Comparison of ENCODE assay signal across 30 cellular contexts in the genomic region with DNA sequence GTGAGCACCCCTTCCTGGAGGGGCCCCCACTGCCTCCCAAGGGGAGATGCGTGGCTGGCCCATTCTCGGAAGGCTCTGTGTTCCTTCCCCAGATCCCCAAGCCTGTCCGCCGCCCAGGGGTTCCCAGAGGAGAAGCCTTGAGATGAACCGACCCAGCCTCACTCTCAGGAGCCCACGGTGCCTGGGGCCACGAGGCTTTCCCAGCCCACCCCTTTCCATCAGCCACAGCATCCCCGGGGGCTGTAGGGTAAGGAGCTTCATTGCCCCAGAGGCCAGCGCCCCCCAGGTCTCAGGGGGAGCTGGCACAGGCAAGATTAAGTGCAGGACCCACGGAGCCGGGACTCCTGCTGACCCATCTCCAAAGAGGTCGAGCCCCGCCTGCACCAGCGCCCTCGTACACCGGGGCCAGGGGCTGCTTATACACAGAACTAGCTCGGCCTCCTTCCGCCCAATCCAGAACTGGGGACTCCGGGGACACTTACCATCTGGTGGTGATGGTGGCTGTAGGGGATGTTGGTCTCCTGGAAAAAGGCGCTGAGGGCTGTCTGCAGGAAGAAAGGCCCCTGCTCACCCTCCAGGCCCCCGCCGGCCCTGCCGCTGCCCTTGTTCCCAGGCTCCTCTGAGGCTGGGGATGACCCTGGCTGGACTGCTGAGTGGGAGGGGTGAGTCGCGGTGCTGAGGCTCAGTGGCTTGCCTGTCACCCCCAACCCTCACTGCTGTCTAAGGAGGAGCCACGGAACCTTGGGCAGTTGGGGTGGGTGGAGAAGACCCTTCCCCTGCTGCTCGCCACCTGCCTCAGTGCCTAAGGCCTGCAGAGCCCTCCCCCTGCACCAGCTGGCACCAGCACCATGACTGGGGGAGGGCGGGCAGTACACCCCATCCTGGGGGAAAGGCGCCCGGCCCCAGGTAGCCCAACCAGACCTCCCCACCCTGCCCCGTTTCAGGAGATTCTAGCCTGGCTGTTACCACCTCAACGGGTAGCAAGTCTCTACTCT. TPM values are rescaled to one million over a fixed set of nuclear protein-coding genes. Genes with fewer than 3 reads are reported as not detected.
"Had no signal": no experiment of that assay in that cellular context is flagged by ENCODE, and none has a peak within 500 bp of the region (broad histone marks: within the 10 kb centered on the region; RNA-seq: fewer than 3 reads in every experiment).

No MANE protein-coding gene starts in this region.

- H3K36me3 ChIP-seq: neural progenitor cell had no signal

- FAIRE-seq: endothelial cell of umbilical vein had no signal

- DNase-seq: activated CD4-positive, alpha-beta T cell treated with anti-CD3 and anti-CD28 coated beads, Interleukin-2, amount 10 ng/mL, durations not matched to agents 7 days and 5 days; activated CD4-positive, CD25-positive, alpha-beta regulatory T cell treated with anti-CD3 and anti-CD28 coated beads, Interleukin-2, amount 50 U/mL, for 72 hours; activated CD8-positive, alpha-beta memory T cell treated with anti-CD3 and anti-CD28 coated beads, Interleukin-2, amount 10 ng/mL, durations not matched to agents 7 days and 5 days; activated CD8-positive, alpha-beta T cell treated with anti-CD3 and anti-CD28 coated beads for 36 hours; activated gamma-delta T cell; activated naive CD4-positive, alpha-beta T cell treated with anti-CD3 and anti-CD28 coated beads, Interleukin-2, amount 50 U/mL, for 16 hours; activated naive CD8-positive, alpha-beta T cell treated with anti-CD3 and anti-CD28 coated beads, Interleukin-2, amount 50 U/mL, for 24 hours; activated T-cell treated with anti-CD3 and anti-CD28 coated beads for 4 hours; central memory CD4-positive, alpha-beta T cell; effector memory CD4-positive, alpha-beta T cell; foreskin melanocyte; kidney glomerular epithelial cell; psoas muscle; stimulated activated CD4-positive, alpha-beta T cell treated with anti-CD3 and anti-CD28 coated beads, Interleukin-2, amount 100 ng/mL, for 24 hours; testis; trophoblast cell; WERI-Rb-1 had no signal

- H3K27ac Mint-ChIP-seq: activated CD4-positive, alpha-beta T cell treated with anti-CD3 and anti-CD28 coated beads, Interleukin-2, amount 10 ng/mL, durations not matched to agents 7 days and 5 days; activated CD8-positive, alpha-beta memory T cell treated with anti-CD3 and anti-CD28 coated beads, Interleukin-2, amount 10 ng/mL, durations not matched to agents 7 days and 5 days; activated CD8-positive, alpha-beta T cell treated with anti-CD3 and anti-CD28 coated beads for 36 hours; activated naive CD8-positive, alpha-beta T cell treated with anti-CD3 and anti-CD28 coated beads, Interleukin-2, amount 50 U/mL, for 24 hours; activated T-helper 1 cell treated with anti-CD3 and anti-CD28 coated beads, Interleukin-12 subunit alpha, Interleukin-12 subunit beta, Interleukin-2, Interleukin-4 antibody, amounts not matched to agents 30 ng/mL and 10 ng/mL and 1 ng/mL, durations not matched to agents 14 hours and 24 hours and 36 hours; neural progenitor cell; stimulated activated memory B cell treated with anti-CD40 and anti-IgM and Interleukin-4, amounts not matched to agents 10 μg/mL and 1 μg/mL and 100 μg/mL, for 72 hours had no signal

- H3K27me3 ChIP-seq: hepatocyte, left lung, neural progenitor cell, testis, vagina had no signal

- H3K36me3 Mint-ChIP-seq: activated CD8-positive, alpha-beta memory T cell treated with anti-CD3 and anti-CD28 coated beads, Interleukin-2, amount 10 ng/mL, durations not matched to agents 7 days and 5 days; brain; neural progenitor cell had no signal

- H3K27me3 Mint-ChIP-seq: activated CD4-positive, alpha-beta T cell treated with anti-CD3 and anti-CD28 coated beads, Interleukin-2, amount 10 ng/mL, durations not matched to agents 7 days and 5 days; activated CD8-positive, alpha-beta memory T cell treated with anti-CD3 and anti-CD28 coated beads, Interleukin-2, amount 10 ng/mL, durations not matched to agents 7 days and 5 days; activated CD8-positive, alpha-beta T cell treated with anti-CD3 and anti-CD28 coated beads for 36 hours; activated naive CD8-positive, alpha-beta T cell treated with anti-CD3 and anti-CD28 coated beads, Interleukin-2, amount 50 U/mL, for 24 hours; brain; naive thymus-derived CD4-positive, alpha-beta T cell; stimulated activated memory B cell treated with anti-CD40 and anti-IgM and Interleukin-4, amounts not matched to agents 10 μg/mL and 1 μg/mL and 100 μg/mL, for 72 hours had no signal

- ATAC-seq: activated CD8-positive, alpha-beta memory T cell treated with anti-CD3 and anti-CD28 coated beads, Interleukin-2, amount 10 ng/mL, durations not matched to agents 7 days and 5 days; activated CD8-positive, alpha-beta T cell treated with anti-CD3 and anti-CD28 coated beads for 36 hours; activated naive CD8-positive, alpha-beta T cell treated with anti-CD3 and anti-CD28 coated beads, Interleukin-2, amount 50 U/mL, for 24 hours; esophagus mucosa; left lung; naive thymus-derived CD4-positive, alpha-beta T cell; psoas muscle; right cardiac atrium; stimulated activated memory B cell treated with anti-CD40 and anti-IgM and Interleukin-4, amounts not matched to agents 10 μg/mL and 1 μg/mL and 100 μg/mL, for 72 hours had no signal

- H3K9me3 ChIP-seq: left lung, psoas muscle, testis, vagina had no signal

- H3K9me3 Mint-ChIP-seq: activated CD4-positive, alpha-beta T cell treated with anti-CD3 and anti-CD28 coated beads, Interleukin-2, amount 10 ng/mL, durations not matched to agents 7 days and 5 days; activated CD8-positive, alpha-beta T cell treated with anti-CD3 and anti-CD28 coated beads for 36 hours; activated naive CD8-positive, alpha-beta T cell treated with anti-CD3 and anti-CD28 coated beads, Interleukin-2, amount 50 U/mL, for 24 hours; activated T-helper 1 cell treated with anti-CD3 and anti-CD28 coated beads, Interleukin-12 subunit alpha, Interleukin-12 subunit beta, Interleukin-2, Interleukin-4 antibody, amounts not matched to agents 30 ng/mL and 10 ng/mL and 1 ng/mL, durations not matched to agents 14 hours and 24 hours and 36 hours; brain; naive thymus-derived CD4-positive, alpha-beta T cell; neural progenitor cell; stimulated activated memory B cell treated with anti-CD40 and anti-IgM and Interleukin-4, amounts not matched to agents 10 μg/mL and 1 μg/mL and 100 μg/mL, for 72 hours had no signal

- H3K4me3 Mint-ChIP-seq: activated CD4-positive, alpha-beta T cell treated with anti-CD3 and anti-CD28 coated beads, Interleukin-2, amount 10 ng/mL, durations not matched to agents 7 days and 5 days; activated CD8-positive, alpha-beta memory T cell treated with anti-CD3 and anti-CD28 coated beads, Interleukin-2, amount 10 ng/mL, durations not matched to agents 7 days and 5 days; activated CD8-positive, alpha-beta T cell treated with anti-CD3 and anti-CD28 coated beads for 36 hours; activated naive CD8-positive, alpha-beta T cell treated with anti-CD3 and anti-CD28 coated beads, Interleukin-2, amount 50 U/mL, for 24 hours; activated T-helper 1 cell treated with anti-CD3 and anti-CD28 coated beads, Interleukin-12 subunit alpha, Interleukin-12 subunit beta, Interleukin-2, Interleukin-4 antibody, amounts not matched to agents 30 ng/mL and 10 ng/mL and 1 ng/mL, durations not matched to agents 14 hours and 24 hours and 36 hours; neural progenitor cell; stimulated activated memory B cell treated with anti-CD40 and anti-IgM and Interleukin-4, amounts not matched to agents 10 μg/mL and 1 μg/mL and 100 μg/mL, for 72 hours had no signal

- H3K4me3 ChIP-seq: hepatocyte, left lung, lung, neural progenitor cell, psoas muscle, testis, vagina had no signal

- H3K27ac ChIP-seq: left lung, neural progenitor cell, psoas muscle, testis, vagina, WERI-Rb-1 had no signal

RNA-seq across cellular contexts. Expression of a gene that starts 54.2 kb away (rescaled TPM):
- polyA plus RNA-seq: aorta; endothelial cell of umbilical vein; hepatocyte; naive thymus-derived CD4-positive, alpha-beta T cell had no signal
